Comparison of ENCODE assay signal across 9 cellular contexts in genomic region chr3:170180107-170180951, GRCh38. TPM values are rescaled to one million over a fixed set of nuclear protein-coding genes. Genes with fewer than 3 reads are reported as not detected.
DNase-seq lines count a peak whose midpoint lies in the region; ATAC-seq, FAIRE-seq and TF ChIP-seq lines count a peak whose summit lies in the region.
"Had no signal": no experiment of that assay in that cellular context is flagged by ENCODE, and none has a peak within 500 bp of the region (broad histone marks: within the 10 kb centered on the region; RNA-seq: fewer than 3 reads in every experiment).

No MANE protein-coding gene starts in this region.

- H3K27me3 ChIP-seq in HCT116 (ENCODE audit: insufficient read depth, low read length): no peaks in the 10 kb centered on the region
- no peaks in the 10 kb centered on the region for H3K27me3 ChIP-seq in MG63
- H3K27me3 ChIP-seq in astrocyte (ENCODE audit: insufficient read depth, low read length): no peaks in the 10 kb centered on the region
- H3K27me3 ChIP-seq in iPS-20b (ENCODE audit: insufficient read depth, low read length): no peaks in the 10 kb centered on the region

- no peak for TF ChIP-seq CTCF in HCT116 (IDR thresholded peaks at IDR 0.05 in 2 of 3, conservative IDR thresholded peaks at IDR 0.05 in 1 of 3; ENCODE audit: borderline replicate concordance in 1 of 3, insufficient read depth in 1 of 3, low read depth in 2 of 3, low read length in 2 of 3)
- no peak for TF ChIP-seq CTCF in astrocyte (IDR thresholded peaks at IDR 0.05; ENCODE audit: insufficient read depth, low read depth, low read length)
- no peak for TF ChIP-seq CTCF in D721Med (IDR thresholded peaks at IDR 0.05; ENCODE audit: insufficient read depth, missing control alignments)

- H3K4me1 ChIP-seq in HCT116 (ENCODE audit: control insufficient read depth in 1 of 2, insufficient read depth in 2 of 2, low read length in 2 of 2) (peaks cover 8 to 19% of the 10 kb centered on the region in 2 experiments), astrocyte (ENCODE audit: insufficient read depth, low read length) (peaks cover 18% of the 10 kb centered on the region), iPS-20b (ENCODE audit: insufficient read depth, low read length) (no peaks in the 10 kb centered on the region)

- no peaks in the 10 kb centered on the region for H3K9me3 ChIP-seq in HCT116 (ENCODE audit: control insufficient read depth in 1 of 2, insufficient read depth in 1 of 2, low read depth in 1 of 2, low read length in 2 of 2)
- H3K9me3 ChIP-seq in MG63: no peaks in the 10 kb centered on the region
- no peaks in the 10 kb centered on the region for H3K9me3 ChIP-seq in astrocyte (ENCODE audit: insufficient read depth, low read depth, low read length)
- no peaks in the 10 kb centered on the region for H3K9me3 ChIP-seq in iPS-20b (ENCODE audit: insufficient read depth, low read depth, low read length)

- no peaks in the 10 kb centered on the region for H3K9me2 ChIP-seq in HCT116 (ENCODE audit: insufficient read depth)

- H3K4me1 Mint-ChIP-seq in astrocyte (ENCODE audit: low read depth, unreplicated experiment): peaks cover 8% of the 10 kb centered on the region

- H3K4me3 ChIP-seq in HCT116 (replicated peaks in 1 of 2; ENCODE audit: low read depth in 1 of 2, low read length in 2 of 2): peak overlapping the region; percentile 88 to 94
- H3K4me3 ChIP-seq in MG63: peak overlapping the region; percentile 96
- peak overlapping the region; percentile 80 for H3K4me3 ChIP-seq in astrocyte (ENCODE audit: insufficient read depth, low read depth, low read length)
- peak overlapping the region; percentile 77 for H3K4me3 ChIP-seq in iPS-20b (ENCODE audit: low read length)

- H3K4me3 Mint-ChIP-seq in astrocyte (ENCODE audit: unreplicated experiment): peak overlapping the region; percentile 92

- H3K36me3 ChIP-seq in HCT116 (ENCODE audit: control insufficient read depth in 1 of 2, insufficient read depth in 2 of 2, low read length in 2 of 2) (peaks cover 10 to 21% of the 10 kb centered on the region in 2 experiments; a peak in 1 of 4 replicates), MG63 (peaks cover 35% of the 10 kb centered on the region), astrocyte (ENCODE audit: insufficient read depth, low read length) (peaks cover 17% of the 10 kb centered on the region), iPS-20b (ENCODE audit: insufficient read depth, low read depth, low read length) (peaks cover 32% of the 10 kb centered on the region)

- no peaks in the 10 kb centered on the region for H4K20me1 ChIP-seq in HCT116 (ENCODE audit: insufficient read depth)
- H4K20me1 ChIP-seq in astrocyte (ENCODE audit: insufficient read depth, low read length): peaks cover 23% of the 10 kb centered on the region

- H3K27ac Mint-ChIP-seq in astrocyte (ENCODE audit: unreplicated experiment): peak overlapping the region; percentile 48

- TF ChIP-seq POLR2A in HCT116 (IDR thresholded peaks at IDR 0.05; ENCODE audit: borderline replicate concordance, extremely low read depth, insufficient read depth, insufficient read length): no peak

- peak; percentile 3; the same call in 1 of the 2 replicates for ATAC-seq in HCT116

- H3K79me2 ChIP-seq in HCT116 (ENCODE audit: insufficient read depth, low read length) (peaks cover 45% of the 10 kb centered on the region), astrocyte (ENCODE audit: insufficient read depth, low read length) (peaks cover 54% of the 10 kb centered on the region)

- no peak overlapping the region for H2AFZ ChIP-seq in HCT116 (ENCODE audit: low read depth, low read length, poor library complexity, severe bottlenecking)
- H2AFZ ChIP-seq in astrocyte (ENCODE audit: low read depth, low read length): peak overlapping the region; percentile 92

- H3K27ac ChIP-seq in HCT116 (ENCODE audit: low read depth, low read length) (peak overlapping the region; percentile 57), astrocyte (ENCODE audit: low read depth, low read length) (peak overlapping the region; percentile 93), iPS-20b (ENCODE audit: low read length) (no peak overlapping the region)

- H3K27me3 Mint-ChIP-seq in astrocyte (ENCODE audit: low read depth, unreplicated experiment): no peaks in the 10 kb centered on the region

- DNase-seq in NCI-H345 (lab: John Stamatoyannopoulos, UW): peak; percentile 1
- DNase-seq in NCI-H345 treated with DMSO at 0.1 percent for 48 hours (lab: John Stamatoyannopoulos, UW; ENCODE audit: unreplicated experiment): no peak
- DNase-seq in HCT116 (ENCODE audit: low read depth, low spot score): no peak
- DNase-seq in MG63: no peak
- DNase-seq in astrocyte (ENCODE audit: low read depth): peak; percentile 7
- peak; percentile 34 for DNase-seq in stimulated activated CD8-positive, alpha-beta memory T cell treated with anti-CD3 and anti-CD28 coated beads, Interleukin-4, amount 100 ng/mL, for 48 hours
- DNase-seq in D721Med (ENCODE audit: insufficient read length, low spot score): no peak

- TSS peak; percentile 48 for BruUV-seq in HCT116 (replicated peaks; lab: Mats Ljungman, UMichigan)

- FAIRE-seq in astrocyte (lab: Jason Lieb, UNC) (no peak), D721Med (lab: Jason Lieb, UNC) (no peak)
- FAIRE-seq: G401.6 had no signal

- H3K9me3 Mint-ChIP-seq in astrocyte (ENCODE audit: unreplicated experiment): no peaks in the 10 kb centered on the region

- TF ChIP-seq RAD21 in HCT116 (IDR thresholded peaks at IDR 0.05; ENCODE audit: low read depth): no peak

- H3K4me2 ChIP-seq in HCT116 (ENCODE audit: low read length) (peak overlapping the region; percentile 96), astrocyte (ENCODE audit: low read length) (peak overlapping the region; percentile 93)

- peaks cover 5% of the 10 kb centered on the region for H3K36me3 Mint-ChIP-seq in astrocyte (ENCODE audit: low read depth, unreplicated experiment)

- RAD21 ChIA-PET in HCT116 (lab: Charles Lee; ENCODE audit: low non-redundant PET in 1 of 2, low total read pairs in 2 of 2, uncharacterized antibody in 2 of 2, unreplicated experiment in 2 of 2): no interaction called here

- peak overlapping the region; percentile 89 for H3K9ac ChIP-seq in HCT116 (ENCODE audit: low read length)
- peak overlapping the region; percentile 95 for H3K9ac ChIP-seq in astrocyte (ENCODE audit: low read length)
- peak overlapping the region; percentile 93 for H3K9ac ChIP-seq in iPS-20b (ENCODE audit: low read depth, low read length)

- intact Hi-C loops in HCT116 (cut with micrococcal nuclease): loop anchor here (5.0 to 10.0 kb wide), 3 partner anchors 42 to 634 kb away; partner anchors contain the start of genes ACTRT3, PRKCI and TERC

- POLR2A ChIA-PET in HCT116 (lab: Charles Lee): no interaction called here

- CTCF ChIA-PET in HCT116 (lab: Charles Lee): no interaction called here

TF ChIP-seq in HCT116, 20 proteins besides CTCF, POLR2A, EP300 and RAD21:
- TF ChIP-seq SIN3A (IDR thresholded peaks at IDR 0.05; ENCODE audit: low read depth) (peak; percentile 44; the same call in 1 of the 2 replicates), ZFX (IDR thresholded peaks at IDR 0.05) (no peak)

RNA-seq across cellular contexts. Expression of gene PHC3, which starts 1.2 kb away (rescaled TPM):
- total RNA-seq in HCT116 (2021; ENCODE audit: unreplicated experiment): 40.1 TPM
- 20.3 and 24.3 TPM in 2 replicates for polyA plus RNA-seq in HCT116 (2012)
- 9.5 and 11.1 TPM in 2 replicates for total RNA-seq in MG63 (2014; rRNA removed; shearing (Covaris generic); ENCODE audit: low replicate concordance)
- total RNA-seq in astrocyte: 37.7 and 40.8 TPM in 2 replicates

RNA-seq across cellular contexts. Expression of gene PRKCI, which starts 41.9 kb away (rescaled TPM):
- total RNA-seq in HCT116 (2021; ENCODE audit: unreplicated experiment) (25.2 TPM), astrocyte (59.3 and 65.2 TPM in 2 replicates)
- polyA plus RNA-seq in HCT116 (2012): 6.0 and 10.5 TPM in 2 replicates
- total RNA-seq in MG63 (2014; rRNA removed; shearing (Covaris generic); ENCODE audit: low replicate concordance): 34.6 and 40.2 TPM in 2 replicates

Comparison
In these comparisons a context has a peak if more than half of its experiments do, and no peak if none do; other contexts are left out.
1. DNase-seq: peak in NCI-H345 (single experiment), astrocyte (single experiment) and stimulated activated CD8-positive, alpha-beta memory T cell treated with anti-CD3 and anti-CD28 coated beads, Interleukin-4, amount 100 ng/mL, for 48 hours (single experiment); none in NCI-H345 treated with DMSO at 0.1 percent for 48 hours (single experiment), HCT116 (single experiment), MG63 (single experiment) and D721Med (single experiment).
2. Peak in every context shown above with its lines, with median percentiles within 50 percentile points of each other: H3K4me3 ChIP-seq and H3K9ac ChIP-seq.